ENCODE assay signal across 8 cellular contexts in the genomic region with DNA sequence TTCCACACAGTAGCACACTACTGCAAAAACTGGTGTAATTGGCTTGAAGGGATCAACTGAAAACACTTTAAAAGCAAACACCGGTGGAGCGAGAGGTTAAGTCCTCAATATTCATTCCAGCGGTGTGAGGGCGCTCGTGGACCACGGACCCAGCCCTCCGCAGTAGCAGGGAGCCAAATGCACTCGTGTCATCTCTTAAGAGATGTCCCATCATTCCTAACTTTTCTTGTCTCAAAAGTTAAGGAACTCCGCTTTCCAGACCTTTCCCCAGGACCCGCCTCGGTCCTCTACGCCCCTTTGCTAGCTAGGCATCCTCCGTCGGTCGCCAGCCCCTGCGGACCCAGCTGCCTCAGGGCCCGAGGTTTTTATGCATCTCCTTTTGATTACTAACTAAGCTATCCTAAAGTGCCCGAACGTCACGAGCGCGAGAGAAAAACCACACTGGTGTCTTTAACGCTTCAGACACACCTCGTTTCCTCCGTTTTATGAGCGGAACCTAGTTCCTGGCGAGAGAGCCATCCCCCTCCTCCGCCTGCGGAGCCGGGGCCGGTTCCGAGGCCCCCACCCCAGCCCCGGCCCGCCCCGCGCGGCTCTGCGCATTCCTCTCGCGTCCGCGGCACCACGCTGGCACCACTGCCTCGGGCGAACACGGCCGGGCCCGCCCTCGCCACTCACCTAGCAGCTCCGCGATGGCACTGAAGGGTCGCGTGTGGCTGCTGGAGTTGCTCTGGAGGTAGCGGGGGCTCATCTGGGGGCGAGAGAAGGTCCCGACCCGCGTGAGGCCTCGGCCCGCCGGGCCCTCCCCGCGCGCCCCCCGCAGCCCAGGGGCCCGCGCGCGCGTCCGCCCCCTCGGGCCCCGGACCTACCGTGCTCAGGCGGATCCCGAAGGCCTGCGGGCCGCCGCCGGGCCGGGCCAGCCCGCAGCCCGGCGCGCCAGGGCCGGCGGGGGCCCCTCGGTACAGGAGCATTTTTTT. TPM values are rescaled to one million over a fixed set of nuclear protein-coding genes. Genes with fewer than 3 reads are reported as not detected.
DNase-seq lines count a peak whose midpoint lies in the region; ATAC-seq and TF ChIP-seq lines count a peak whose summit lies in the region.

No MANE protein-coding gene starts in this region.

- H3K4me1 ChIP-seq in endodermal cell (ENCODE audit: control insufficient read depth, insufficient read depth, low read length), result no peaks in the 10 kb centered on the region

- no peaks in the 10 kb centered on the region for H3K36me3 ChIP-seq in endodermal cell (ENCODE audit: control insufficient read depth, insufficient read depth, low read length)

- H3K9me3 Mint-ChIP-seq in activated CD8-positive, alpha-beta memory T cell treated with anti-CD3 and anti-CD28 coated beads, Interleukin-2, amount 10 ng/mL, durations not matched to agents 7 days and 5 days (ENCODE audit: low read depth), result no peaks in the 10 kb centered on the region
- peaks cover 56% of the 10 kb centered on the region for H3K9me3 Mint-ChIP-seq in endodermal cell
- no peaks in the 10 kb centered on the region for H3K9me3 Mint-ChIP-seq in stimulated activated memory B cell treated with anti-CD40 and anti-IgM and Interleukin-4, amounts not matched to agents 10 μg/mL and 1 μg/mL and 100 μg/mL, for 72 hours

- H3K4me3 Mint-ChIP-seq in activated CD8-positive, alpha-beta memory T cell treated with anti-CD3 and anti-CD28 coated beads, Interleukin-2, amount 10 ng/mL, durations not matched to agents 7 days and 5 days, result peak overlapping the region; percentile 78
- peak overlapping the region; percentile 61 for H3K4me3 Mint-ChIP-seq in endodermal cell
- H3K4me3 Mint-ChIP-seq in stimulated activated memory B cell treated with anti-CD40 and anti-IgM and Interleukin-4, amounts not matched to agents 10 μg/mL and 1 μg/mL and 100 μg/mL, for 72 hours, result peak overlapping the region; percentile 86

- peak; percentile 18 for ATAC-seq in HG03045 (IDR thresholded peaks at IDR 0.05; ENCODE audit: unreplicated experiment)
- peak; percentile 55 for ATAC-seq in activated CD8-positive, alpha-beta memory T cell treated with anti-CD3 and anti-CD28 coated beads, Interleukin-2, amount 10 ng/mL, durations not matched to agents 7 days and 5 days
- peak; percentile 69 for ATAC-seq in stimulated activated memory B cell treated with anti-CD40 and anti-IgM and Interleukin-4, amounts not matched to agents 10 μg/mL and 1 μg/mL and 100 μg/mL, for 72 hours

- no peak overlapping the region for H3K27ac ChIP-seq in endodermal cell (ENCODE audit: low read depth, low read length)

- 0% methylated on average over 2 to 85 of the region's 88 CpGs for WGBS in endodermal cell (ENCODE audit: insufficient coverage in 1 of 2, insufficient read length in 1 of 2), 2 experiments

- no peak overlapping the region for H3K27ac Mint-ChIP-seq in activated CD8-positive, alpha-beta memory T cell treated with anti-CD3 and anti-CD28 coated beads, Interleukin-2, amount 10 ng/mL, durations not matched to agents 7 days and 5 days
- H3K27ac Mint-ChIP-seq in endodermal cell, result no peak overlapping the region
- H3K27ac Mint-ChIP-seq in stimulated activated memory B cell treated with anti-CD40 and anti-IgM and Interleukin-4, amounts not matched to agents 10 μg/mL and 1 μg/mL and 100 μg/mL, for 72 hours, result no peak overlapping the region

- H3K27me3 Mint-ChIP-seq in activated CD8-positive, alpha-beta memory T cell treated with anti-CD3 and anti-CD28 coated beads, Interleukin-2, amount 10 ng/mL, durations not matched to agents 7 days and 5 days, result no peaks in the 10 kb centered on the region
- no peaks in the 10 kb centered on the region for H3K27me3 Mint-ChIP-seq in endodermal cell (ENCODE audit: insufficient read depth)
- H3K27me3 Mint-ChIP-seq in stimulated activated memory B cell treated with anti-CD40 and anti-IgM and Interleukin-4, amounts not matched to agents 10 μg/mL and 1 μg/mL and 100 μg/mL, for 72 hours, result no peaks in the 10 kb centered on the region

- peaks cover 3% of the 10 kb centered on the region for H3K36me3 Mint-ChIP-seq in activated CD8-positive, alpha-beta memory T cell treated with anti-CD3 and anti-CD28 coated beads, Interleukin-2, amount 10 ng/mL, durations not matched to agents 7 days and 5 days
- H3K36me3 Mint-ChIP-seq in endodermal cell (ENCODE audit: low read depth), result no peaks in the 10 kb centered on the region
- no peaks in the 10 kb centered on the region for H3K36me3 Mint-ChIP-seq in stimulated activated memory B cell treated with anti-CD40 and anti-IgM and Interleukin-4, amounts not matched to agents 10 μg/mL and 1 μg/mL and 100 μg/mL, for 72 hours

- DNase-seq in NOMO-1 (lab: John Stamatoyannopoulos, UW; ENCODE audit: unreplicated experiment in 2 of 2) (peak; percentile 4 to 22), NOMO-1 treated with dmso at 0.1 percent for 144 hours (lab: John Stamatoyannopoulos, UW; ENCODE audit: unreplicated experiment) (no peak), NCI-H446 (lab: John Stamatoyannopoulos, UW) (peak; percentile 2 to 36), endodermal cell (peak; percentile 70), midbrain (lab: John Stamatoyannopoulos, UW) (peak; percentile 53)
- peak; percentile 63 for DNase-seq in activated CD8-positive, alpha-beta memory T cell treated with anti-CD3 and anti-CD28 coated beads, Interleukin-2, amount 10 ng/mL, durations not matched to agents 7 days and 5 days

- TF ChIP-seq CTCF in endodermal cell (conservative IDR thresholded peaks at IDR 0.05), result peak; percentile 57

- H3K9me3 ChIP-seq in endodermal cell (ENCODE audit: control insufficient read depth, low read length), result peaks cover 6% of the 10 kb centered on the region

- H3K4me1 Mint-ChIP-seq in activated CD8-positive, alpha-beta memory T cell treated with anti-CD3 and anti-CD28 coated beads, Interleukin-2, amount 10 ng/mL, durations not matched to agents 7 days and 5 days, result peaks cover 9% of the 10 kb centered on the region
- H3K4me1 Mint-ChIP-seq in endodermal cell, result no peaks in the 10 kb centered on the region
- peaks cover 10% of the 10 kb centered on the region for H3K4me1 Mint-ChIP-seq in stimulated activated memory B cell treated with anti-CD40 and anti-IgM and Interleukin-4, amounts not matched to agents 10 μg/mL and 1 μg/mL and 100 μg/mL, for 72 hours

- no peak overlapping the region for H3K9ac ChIP-seq in endodermal cell (ENCODE audit: extremely low read depth, low read length, poor library complexity, severe bottlenecking)

- H3K27me3 ChIP-seq in endodermal cell (ENCODE audit: control insufficient read depth, insufficient read depth, low read length, poor library complexity, severe bottlenecking), result peaks cover 7% of the 10 kb centered on the region

- CTCF ChIA-PET in activated CD8-positive, alpha-beta memory T cell treated with anti-CD3 and anti-CD28 coated beads, Interleukin-2, amount 10 ng/mL, durations not matched to agents 7 days and 5 days (lab: Charles Lee), result interaction anchor here (0.5 to 1.0 kb wide), 3 partner anchors 17 to 826 kb away, joined by 3 to 4 read pairs (median 3); a partner anchor contains a TSS

- peak overlapping the region; percentile 75 for H3K4me3 ChIP-seq in endodermal cell (ENCODE audit: low read length)

RNA-seq across cellular contexts. Expression of a gene that starts 0.7 kb away (rescaled TPM):
- 1 to 10 TPM; 7.3 to 8.4 TPM for total RNA-seq in activated CD8-positive, alpha-beta memory T cell treated with anti-CD3 and anti-CD28 coated beads, Interleukin-2, amount 10 ng/mL, durations not matched to agents 7 days and 5 days
- total RNA-seq in endodermal cell, result 1 to 10 TPM; 3.4 TPM
- polyA plus RNA-seq in endodermal cell (2013, experiment 1 of 2), result 7.7 TPM
- polyA plus RNA-seq in endodermal cell (2013, experiment 2 of 2), result 7.2 TPM

Comparison
In these comparisons a context has a peak if more than half of its experiments do, and no peak if none do; other contexts are left out.
1. ATAC-seq: peak in every context shown above with its lines; median percentile 69 in stimulated activated memory B cell treated with anti-CD40 and anti-IgM and Interleukin-4, amounts not matched to agents 10 μg/mL and 1 μg/mL and 100 μg/mL, for 72 hours; 55 in activated CD8-positive, alpha-beta memory T cell treated with anti-CD3 and anti-CD28 coated beads, Interleukin-2, amount 10 ng/mL, durations not matched to agents 7 days and 5 days; 18 in HG03045.